ENCODE assay signal across 17 cellular contexts in genomic region chr12:120798696-120799095, GRCh38.
DNase-seq lines count a peak whose midpoint lies in the region; ATAC-seq and TF ChIP-seq lines count a peak whose summit lies in the region.
"Had no signal": no experiment of that assay in that cellular context is flagged by ENCODE, and none has a peak within 500 bp of the region (broad histone marks: within the 10 kb centered on the region; RNA-seq: fewer than 3 reads in every experiment).

No MANE protein-coding gene starts in this region.

- no peak overlapping the region for H2AFZ ChIP-seq in MM.1S (ENCODE audit: low read length)

- H3K27ac Mint-ChIP-seq in activated T-helper 2 cell treated with anti-CD3 and anti-CD28 coated beads, Interferon-gamma antibody, Interleukin-2, Interleukin-4, amounts not matched to agents 10 μg/mL and 5 μg/mL and 100 μg/mL, durations not matched to agents 14 hours and 24 hours and 36 hours = peak overlapping the region; percentile 34
- H3K27ac Mint-ChIP-seq: HFFc6, T-helper 17 cell, WTC11 had no signal

- no peaks in the 10 kb centered on the region for H3K9me2 ChIP-seq in MM.1S (replicated peaks; ENCODE audit: insufficient read depth, low read length)

- H3K27ac ChIP-seq in BLaER1 treated with 17β-estradiol and CSF1 and Interleukin-3, amounts not matched to agents 10 nM and 100 nM = no peak overlapping the region
- peak overlapping the region; percentile 80 for H3K27ac ChIP-seq in MM.1S (ENCODE audit: low read length)
- H3K27ac ChIP-seq: tibial artery had no signal

- peaks cover 19% of the 10 kb centered on the region for H3F3A ChIP-seq in MM.1S (ENCODE audit: insufficient read depth, low read length)

- H3K4me1 Mint-ChIP-seq in activated T-helper 2 cell treated with anti-CD3 and anti-CD28 coated beads, Interferon-gamma antibody, Interleukin-2, Interleukin-4, amounts not matched to agents 10 μg/mL and 5 μg/mL and 100 μg/mL, durations not matched to agents 14 hours and 24 hours and 36 hours (ENCODE audit: low read depth) = peaks cover 55% of the 10 kb centered on the region

- H3K4me3 ChIP-seq in BLaER1 treated with 17β-estradiol and CSF1 and Interleukin-3, amounts not matched to agents 10 nM and 100 nM = no peak overlapping the region
- H3K4me3 ChIP-seq in GM08714 (ENCODE audit: low read length) = peak overlapping the region; percentile 53; the same call in 1 of the 2 replicates
- H3K4me3 ChIP-seq in MM.1S (ENCODE audit: low read length) = peak overlapping the region; percentile 17; the same call in 1 of the 2 replicates
- H3K4me3 ChIP-seq in lower leg skin (ENCODE audit: low read depth, poor library complexity, severe bottlenecking) = no peak overlapping the region
- H3K4me3 ChIP-seq: spleen, tibial artery had no signal

- no peak for ATAC-seq in GM18519 (IDR thresholded peaks at IDR 0.05; ENCODE audit: low FRiP score, unreplicated experiment)
- ATAC-seq: T-helper 17 cell had no signal

- TF ChIP-seq CTCF in MM.1S (IDR thresholded peaks at IDR 0.05; ENCODE audit: low read length) = no peak
- no peak for TF ChIP-seq CTCF in lower leg skin (IDR thresholded peaks at IDR 0.05)

- peaks cover 40% of the 10 kb centered on the region for H3K9me3 Mint-ChIP-seq in activated T-helper 2 cell treated with anti-CD3 and anti-CD28 coated beads, Interferon-gamma antibody, Interleukin-2, Interleukin-4, amounts not matched to agents 10 μg/mL and 5 μg/mL and 100 μg/mL, durations not matched to agents 14 hours and 24 hours and 36 hours

- no peak overlapping the region for H3K9ac ChIP-seq in BLaER1 treated with 17β-estradiol and CSF1 and Interleukin-3, amounts not matched to agents 10 nM and 100 nM
- H3K9ac ChIP-seq in MM.1S (ENCODE audit: low read length) = peak overlapping the region; percentile 39; the same call in 1 of the 2 replicates

- peaks cover 20% of the 10 kb centered on the region for H3K79me2 ChIP-seq in MM.1S (ENCODE audit: low read length)

- peaks cover 6 to 62% (median 27%) of the 10 kb centered on the region in 11 experiments; a peak in 13 of 22 replicates for H4K20me1 ChIP-seq in BLaER1 treated with 17β-estradiol and CSF1 and Interleukin-3, amounts not matched to agents 10 nM and 100 nM
- no peaks in the 10 kb centered on the region for H4K20me1 ChIP-seq in MM.1S (ENCODE audit: insufficient read depth, low read length)

- H3K36me3 Mint-ChIP-seq in activated T-helper 2 cell treated with anti-CD3 and anti-CD28 coated beads, Interferon-gamma antibody, Interleukin-2, Interleukin-4, amounts not matched to agents 10 μg/mL and 5 μg/mL and 100 μg/mL, durations not matched to agents 14 hours and 24 hours and 36 hours (ENCODE audit: low read depth) = peaks cover 51% of the 10 kb centered on the region

- TF ChIP-seq POLR2A in lower leg skin (IDR thresholded peaks at IDR 0.05) = no peak

- peaks cover 0 to 24% (median 16%) of the 10 kb centered on the region in 10 experiments; a peak in 15 of 20 replicates for H3K4me1 ChIP-seq in BLaER1 treated with 17β-estradiol and CSF1 and Interleukin-3, amounts not matched to agents 10 nM and 100 nM
- peaks cover 49% of the 10 kb centered on the region for H3K4me1 ChIP-seq in MM.1S (ENCODE audit: low read length)

- intact Hi-C loops in activated T-helper 2 cell treated with anti-CD3 and anti-CD28 coated beads, Interferon-gamma antibody, Interleukin-2, Interleukin-4, amounts not matched to agents 10 μg/mL and 5 μg/mL and 100 μg/mL, durations not matched to agents 14 hours and 24 hours and 36 hours (cut with micrococcal nuclease) = loop anchor here (2.0 to 5.0 kb wide), 2 partner anchors 16 to 34 kb away; no protein-coding TSS in a partner anchor
- intact Hi-C loops in lower leg skin (cut with DNase I; ENCODE audit: low total_unique reads) = no loop called here

- DNase-seq in MM.1S = no peak
- DNase-seq in activated T-helper 2 cell treated with anti-CD3 and anti-CD28 coated beads, Interferon-gamma antibody, Interleukin-2, Interleukin-4, amounts not matched to agents 10 μg/mL and 5 μg/mL and 100 μg/mL, durations not matched to agents 14 hours and 24 hours and 36 hours (ENCODE audit: low spot score) = no peak
- DNase-seq in lower leg skin (ENCODE audit: low spot score in 2 of 2) = no peak
- no peak for DNase-seq in NCI-H748 treated with DMSO at 0.1 percent for 48 hours (lab: John Stamatoyannopoulos, UW)
- DNase-seq: activated naive CD4-positive, alpha-beta T cell; C1 segment of cervical spinal cord; DMS153; HFFc6; Right ventricle myocardium superior; spleen; T-helper 17 cell; tibial artery had no signal

- H3K9me3 ChIP-seq in BLaER1 treated with 17β-estradiol and CSF1 and Interleukin-3, amounts not matched to agents 10 nM and 100 nM (replicated peaks in 1 of 11) = peaks cover 36 to 47% (median 41%) of the 10 kb centered on the region in 11 experiments
- H3K9me3 ChIP-seq in MM.1S (replicated peaks; ENCODE audit: insufficient read depth, low read length) = no peaks in the 10 kb centered on the region

- no peak overlapping the region for H3K4me3 Mint-ChIP-seq in activated T-helper 2 cell treated with anti-CD3 and anti-CD28 coated beads, Interferon-gamma antibody, Interleukin-2, Interleukin-4, amounts not matched to agents 10 μg/mL and 5 μg/mL and 100 μg/mL, durations not matched to agents 14 hours and 24 hours and 36 hours (ENCODE audit: low read depth)
- H3K4me3 Mint-ChIP-seq: HFFc6, nephron, T-helper 17 cell, WTC11 had no signal

- H3K36me3 ChIP-seq in BLaER1 treated with 17β-estradiol and CSF1 and Interleukin-3, amounts not matched to agents 10 nM and 100 nM = peaks cover 27 to 71% (median 39%) of the 10 kb centered on the region in 11 experiments
- no peaks in the 10 kb centered on the region for H3K36me3 ChIP-seq in MM.1S (replicated peaks; ENCODE audit: insufficient read depth, low read length)

- H3K4me2 ChIP-seq in BLaER1 treated with 17β-estradiol and CSF1 and Interleukin-3, amounts not matched to agents 10 nM and 100 nM = peak overlapping the region in 8 of 11 experiments; percentile 8 to 66 (median 52); a peak in 14 of 22 replicates
- peak overlapping the region; percentile 79 for H3K4me2 ChIP-seq in MM.1S (ENCODE audit: low read depth, low read length)

- H3K27me3 ChIP-seq in BLaER1 treated with 17β-estradiol and CSF1 and Interleukin-3, amounts not matched to agents 10 nM and 100 nM = no peaks in the 10 kb centered on the region
- no peaks in the 10 kb centered on the region for H3K27me3 ChIP-seq in MM.1S (replicated peaks; ENCODE audit: insufficient read depth, low read length)
- H3K27me3 ChIP-seq: spleen, tibial artery had no signal

- 44 to 53% methylated on average over 4 of the region's 4 CpGs for WGBS in lower leg skin, 2 donors

- no peaks in the 10 kb centered on the region for H3K27me3 Mint-ChIP-seq in activated T-helper 2 cell treated with anti-CD3 and anti-CD28 coated beads, Interferon-gamma antibody, Interleukin-2, Interleukin-4, amounts not matched to agents 10 μg/mL and 5 μg/mL and 100 μg/mL, durations not matched to agents 14 hours and 24 hours and 36 hours (ENCODE audit: low read depth)
- H3K27me3 Mint-ChIP-seq: T-helper 17 cell had no signal

Comparison
In these comparisons a context has a peak if more than half of its experiments do, and no peak if none do; other contexts are left out.
1. H3K4me3 ChIP-seq: peak in GM08714 (single experiment) and MM.1S (single experiment); none in BLaER1 treated with 17β-estradiol and CSF1 and Interleukin-3, amounts not matched to agents 10 nM and 100 nM (0 of 10) and lower leg skin (single experiment).